ENCODE assay signal across 18 cellular contexts in genomic region chr2:747774-748351, GRCh38.
A peak's percentile ranks its signal among the peaks of the same experiment; 100 is the strongest.
DNase-seq lines count a peak whose midpoint lies in the region; ATAC-seq, FAIRE-seq and TF ChIP-seq lines count a peak whose summit lies in the region.
"Had no signal": no experiment of that assay in that cellular context is flagged by ENCODE, and none has a peak within 500 bp of the region (broad histone marks: within the 10 kb centered on the region; RNA-seq: fewer than 3 reads in every experiment).

No MANE protein-coding gene starts in this region.

- WGBS in GM12878 (ENCODE audit: insufficient coverage, insufficient replicate concordance, low lambda C conversion rate, missing lambda C conversion rate) = 22% methylated on average over 11 of the region's 11 CpGs

- no peak for TF ChIP-seq POLR2A in GM12878 (IDR thresholded peaks at IDR 0.05; ENCODE audit: low read depth, low read length)

- H3K27ac Mint-ChIP-seq in GM23338 (no peak overlapping the region), glutamatergic neuron (ENCODE audit: unreplicated experiment) (peak overlapping the region; percentile 13), osteocyte (ENCODE audit: unreplicated experiment) (no peak overlapping the region)
- no peak overlapping the region for H3K27ac Mint-ChIP-seq in naive thymus-derived CD4-positive, alpha-beta T cell
- H3K27ac Mint-ChIP-seq: CD4-positive, alpha-beta memory T cell; IgD-negative memory B cell had no signal

- no peaks in the 10 kb centered on the region for H3K9me2 ChIP-seq in GM23338 (ENCODE audit: insufficient read depth)

- H3K4me3 ChIP-seq in GM23338 = no peak overlapping the region
- no peak overlapping the region for H3K4me3 ChIP-seq in GM12878
- H3K4me3 ChIP-seq in naive thymus-derived CD4-positive, alpha-beta T cell (ENCODE audit: low read length) = no peak overlapping the region

- intact Hi-C loops in GM12878 (cut with micrococcal nuclease; ENCODE audit: unreplicated experiment) = no loop called here
- intact Hi-C loops in naive thymus-derived CD4-positive, alpha-beta T cell (cut with micrococcal nuclease) = no loop called here

- BruUV-seq in GM12878 (replicated peaks; lab: Mats Ljungman, UMichigan) = no TSS peak

- no peak for ATAC-seq in GM23338
- no peak for ATAC-seq in GM12878
- ATAC-seq in GM21423 (IDR thresholded peaks at IDR 0.05; ENCODE audit: unreplicated experiment) = no peak
- ATAC-seq in GM18858 (IDR thresholded peaks at IDR 0.05; ENCODE audit: unreplicated experiment) = no peak
- ATAC-seq in naive thymus-derived CD4-positive, alpha-beta T cell = no peak
- ATAC-seq: HCT116 had no signal

- no peak overlapping the region for H3K9ac ChIP-seq in GM12878 (ENCODE audit: control insufficient read depth, insufficient read depth, low read length)

- TF ChIP-seq EP300 in GM12878 (IDR thresholded peaks at IDR 0.05; ENCODE audit: borderline replicate concordance in 1 of 2, control insufficient read depth in 1 of 2, low read depth in 2 of 2, low read length in 2 of 2) = no peak

- no peak for TF ChIP-seq RAD21 in GM12878 (IDR thresholded peaks at IDR 0.05; ENCODE audit: insufficient read depth, low read depth, low read length)

- CTCF ChIA-PET in GM12878 (lab: Yijun Ruan, JAX) = no interaction called here
- CTCF ChIA-PET in naive thymus-derived CD4-positive, alpha-beta T cell (lab: Charles Lee) = no interaction called here

- in situ Hi-C loops in GM12878 (cut with MboI) = no loop called here

- no peaks in the 10 kb centered on the region for H3K9me3 ChIP-seq in GM12878 (replicated peaks; ENCODE audit: control insufficient read depth, insufficient read depth, low read length)
- H3K9me3 ChIP-seq in naive thymus-derived CD4-positive, alpha-beta T cell (ENCODE audit: control insufficient read depth in 2 of 3, low read length in 3 of 3) = no peaks in the 10 kb centered on the region
- H3K9me3 ChIP-seq: BE2C had no signal

- H3K36me3 Mint-ChIP-seq in GM23338 (ENCODE audit: low read depth) (peaks cover 9% of the 10 kb centered on the region), glutamatergic neuron (ENCODE audit: unreplicated experiment) (no peaks in the 10 kb centered on the region), osteocyte (ENCODE audit: unreplicated experiment) (no peaks in the 10 kb centered on the region)
- H3K36me3 Mint-ChIP-seq in naive thymus-derived CD4-positive, alpha-beta T cell = no peaks in the 10 kb centered on the region
- H3K36me3 Mint-ChIP-seq: CD4-positive, alpha-beta memory T cell had no signal

- POLR2A ChIA-PET in GM12878 (lab: Charles Lee) = no interaction called here
- POLR2A ChIA-PET in naive thymus-derived CD4-positive, alpha-beta T cell (lab: Charles Lee) = no interaction called here

- no peak overlapping the region for H3K27ac ChIP-seq in GM23338 (ENCODE audit: low read depth)
- no peak overlapping the region for H3K27ac ChIP-seq in GM12878 (ENCODE audit: control insufficient read depth, insufficient read depth)
- no peak overlapping the region for H3K27ac ChIP-seq in naive thymus-derived CD4-positive, alpha-beta T cell (ENCODE audit: low read depth, low read length)
- H3K27ac ChIP-seq: C4-2B, HL-60 had no signal

- no peak overlapping the region for H3K4me3 Mint-ChIP-seq in GM23338
- no peak overlapping the region for H3K4me3 Mint-ChIP-seq in glutamatergic neuron (ENCODE audit: unreplicated experiment)
- no peak overlapping the region for H3K4me3 Mint-ChIP-seq in naive thymus-derived CD4-positive, alpha-beta T cell
- H3K4me3 Mint-ChIP-seq in osteocyte (ENCODE audit: unreplicated experiment) = no peak overlapping the region
- H3K4me3 Mint-ChIP-seq: CD4-positive, alpha-beta memory T cell; IgD-negative memory B cell had no signal

- H3K27me3 ChIP-seq in GM23338 (ENCODE audit: insufficient read depth) (no peaks in the 10 kb centered on the region), GM12878 (replicated peaks in 1 of 2; ENCODE audit: control insufficient read depth in 2 of 2, insufficient read depth in 2 of 2, low read length in 1 of 2) (no peaks in the 10 kb centered on the region; a peak in 1 of 4 replicates)
- no peaks in the 10 kb centered on the region for H3K27me3 ChIP-seq in naive thymus-derived CD4-positive, alpha-beta T cell (ENCODE audit: control insufficient read depth in 2 of 2, insufficient read depth in 2 of 2, low read length in 2 of 2)
- H3K27me3 ChIP-seq: BE2C had no signal

- SMC1A ChIA-PET in GM12878 (lab: Charles Lee; ENCODE audit: uncharacterized antibody, unreplicated experiment) = no interaction called here

- H4K20me1 ChIP-seq in GM23338 (replicated peaks; ENCODE audit: insufficient read depth) (no peaks in the 10 kb centered on the region), GM12878 (ENCODE audit: control insufficient read depth, insufficient read depth) (no peaks in the 10 kb centered on the region)

- TF ChIP-seq CTCF in GM23338 (conservative IDR thresholded peaks at IDR 0.05; ENCODE audit: low read depth in 2 of 2) (no peak), GM12878 (IDR thresholded peaks at IDR 0.05 in 2 of 3, conservative IDR thresholded peaks at IDR 0.05 in 1 of 3; ENCODE audit: control insufficient read depth in 2 of 3, extremely low read depth in 1 of 3, insufficient read depth in 1 of 3, low read depth in 3 of 3, low read length in 3 of 3) (no peak), glutamatergic neuron (IDR thresholded peaks at IDR 0.05; ENCODE audit: partially characterized antibody, unreplicated experiment) (no peak), osteocyte (IDR thresholded peaks at IDR 0.05) (no peak)

- H3K9me3 Mint-ChIP-seq in GM23338 (peaks cover 4% of the 10 kb centered on the region; the same call in 2 of the 3 replicates), glutamatergic neuron (ENCODE audit: unreplicated experiment) (peaks cover 7% of the 10 kb centered on the region), osteocyte (ENCODE audit: unreplicated experiment) (peaks cover 6% of the 10 kb centered on the region)
- H3K9me3 Mint-ChIP-seq in naive thymus-derived CD4-positive, alpha-beta T cell = peaks cover 0 to 11% (median 0%) of the 10 kb centered on the region in 11 donors

- H3K79me2 ChIP-seq in GM23338 (replicated peaks; ENCODE audit: insufficient read depth) (no peaks in the 10 kb centered on the region), GM12878 (ENCODE audit: control insufficient read depth, insufficient read depth, low read length) (no peaks in the 10 kb centered on the region)

- H3K4me2 ChIP-seq in GM23338 (no peak overlapping the region), GM12878 (ENCODE audit: control insufficient read depth, insufficient read depth) (no peak overlapping the region)

- no peak overlapping the region for H2AFZ ChIP-seq in GM23338
- H2AFZ ChIP-seq in GM12878 (ENCODE audit: control insufficient read depth, low read depth, low read length) = no peak overlapping the region

- RAD21 ChIA-PET in GM12878 (lab: Charles Lee; ENCODE audit: unreplicated experiment) = no interaction called here

- H3K27me3 Mint-ChIP-seq in GM23338 (ENCODE audit: insufficient read depth, low read depth, poor library complexity) (no peaks in the 10 kb centered on the region), glutamatergic neuron (ENCODE audit: unreplicated experiment) (peaks cover 2% of the 10 kb centered on the region), osteocyte (ENCODE audit: unreplicated experiment) (peaks cover 17% of the 10 kb centered on the region)
- H3K27me3 Mint-ChIP-seq in naive thymus-derived CD4-positive, alpha-beta T cell = peaks cover 6 to 31% (median 16%) of the 10 kb centered on the region in 5 donors

- no peaks in the 10 kb centered on the region for H3K36me3 ChIP-seq in GM23338 (ENCODE audit: insufficient read depth)
- H3K36me3 ChIP-seq in GM12878 (ENCODE audit: control insufficient read depth in 2 of 2, insufficient read depth in 2 of 2, low read length in 1 of 2) = no peaks in the 10 kb centered on the region
- H3K36me3 ChIP-seq in naive thymus-derived CD4-positive, alpha-beta T cell (ENCODE audit: control insufficient read depth in 2 of 3, insufficient read depth in 3 of 3, low read length in 3 of 3) = no peaks in the 10 kb centered on the region
- H3K36me3 ChIP-seq: BE2C had no signal

- no peak for DNase-seq in GM23338 (ENCODE audit: low spot score)
- DNase-seq in GM12878 (ENCODE audit: low read depth, low spot score) = no peak
- DNase-seq in glutamatergic neuron = no peak
- DNase-seq in naive thymus-derived CD4-positive, alpha-beta T cell = no peak
- DNase-seq in osteocyte (ENCODE audit: extremely low spot score, unreplicated experiment) = no peak
- DNase-seq: BE2C; CD4-positive, alpha-beta memory T cell; DMS79 had no signal

- H3K4me1 ChIP-seq in GM23338 (ENCODE audit: insufficient read depth) = no peaks in the 10 kb centered on the region
- H3K4me1 ChIP-seq in GM12878 (ENCODE audit: control insufficient read depth, insufficient read depth, low read length) = no peaks in the 10 kb centered on the region
- H3K4me1 ChIP-seq in naive thymus-derived CD4-positive, alpha-beta T cell (ENCODE audit: control insufficient read depth in 2 of 2, insufficient read depth in 2 of 2, low read length in 2 of 2) = no peaks in the 10 kb centered on the region
- H3K4me1 ChIP-seq: BE2C had no signal

- H3K4me1 Mint-ChIP-seq in GM23338 = peaks cover 5% of the 10 kb centered on the region; the same call in 2 of the 3 replicates
- peaks cover 2% of the 10 kb centered on the region for H3K4me1 Mint-ChIP-seq in glutamatergic neuron (ENCODE audit: low read depth, unreplicated experiment)
- no peaks in the 10 kb centered on the region for H3K4me1 Mint-ChIP-seq in naive thymus-derived CD4-positive, alpha-beta T cell
- H3K4me1 Mint-ChIP-seq in osteocyte (ENCODE audit: unreplicated experiment) = no peaks in the 10 kb centered on the region
- H3K4me1 Mint-ChIP-seq: CD4-positive, alpha-beta memory T cell; IgD-negative memory B cell had no signal

- FAIRE-seq in GM12878 (lab: Jason Lieb, UNC) = peak; percentile 49
- FAIRE-seq: A204.1, GM12892, GM19239, H54 had no signal

- no peaks in the 10 kb centered on the region for H3F3A ChIP-seq in GM23338 (replicated peaks; ENCODE audit: low read depth)

TF ChIP-seq in GM23338, 12 proteins besides CTCF, POLR2A, EP300 and RAD21:
- TF ChIP-seq EZH2 (IDR thresholded peaks at IDR 0.05; ENCODE audit: low read depth, unreplicated experiment) (no peak), CREB1 (CRISPR knock-in tag; IDR thresholded peaks at IDR 0.05; ENCODE audit: low read depth) (0 out of 2 replicates have a peak, but pooled peaks have one; percentile 9), NANOG (IDR thresholded peaks at IDR 0.05; ENCODE audit: borderline replicate concordance) (no peak)

TF ChIP-seq in GM12878, 131 proteins besides CTCF, POLR2A, EP300 and RAD21:
- TF ChIP-seq ESRRA (IDR thresholded peaks at IDR 0.05; ENCODE audit: low read length) = no peak
- no peak for TF ChIP-seq RBBP5 (conservative IDR thresholded peaks at IDR 0.05)
- no peak for TF ChIP-seq NBN (IDR thresholded peaks at IDR 0.05)
- TF ChIP-seq ZNF24 (IDR thresholded peaks at IDR 0.05) = no peak
